ENCODE assay signal across 19 cellular contexts in the genomic region with DNA sequence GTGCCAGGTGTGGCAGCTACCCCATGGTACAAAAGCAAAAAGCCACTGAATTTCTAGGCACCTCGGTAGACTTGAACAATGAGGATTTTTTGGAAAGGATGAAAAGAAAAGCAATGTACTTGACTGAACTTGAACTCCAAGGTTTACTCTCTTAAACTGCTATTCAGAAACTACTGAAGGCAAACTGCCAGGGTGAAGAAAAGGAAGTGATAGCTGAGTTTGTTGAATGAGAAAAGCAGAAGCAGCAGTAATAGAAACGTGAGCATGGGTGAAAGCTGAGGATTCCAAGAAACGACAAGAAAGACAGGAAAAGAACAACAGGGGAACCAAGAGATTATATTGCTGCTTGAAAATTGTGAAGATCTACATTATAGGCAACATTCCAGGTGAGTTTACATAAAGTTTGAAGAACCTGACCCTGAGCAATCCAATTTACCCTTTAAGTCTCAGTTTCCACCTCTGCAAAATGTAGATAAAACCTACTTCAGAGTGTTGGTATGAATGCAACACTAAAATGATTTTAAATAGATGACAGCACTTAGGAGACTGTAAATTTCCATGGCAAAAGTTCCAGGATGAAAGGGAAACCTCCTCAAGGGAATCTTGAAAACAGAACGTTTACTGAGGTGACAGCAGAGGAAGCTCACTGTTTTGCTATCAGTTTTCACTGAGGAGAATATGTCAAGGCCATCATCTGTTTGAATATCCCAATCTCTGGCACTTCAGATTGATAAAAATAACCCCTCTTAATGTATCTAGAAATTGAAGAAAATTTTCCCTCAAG.
"Had no signal": no experiment of that assay in that cellular context is flagged by ENCODE, and none has a peak within 500 bp of the region (broad histone marks: within the 10 kb centered on the region; RNA-seq: fewer than 3 reads in every experiment).

No MANE protein-coding gene starts in this region.

- ATAC-seq: activated CD4-positive, CD25-positive, alpha-beta regulatory T cell treated with anti-CD3 and anti-CD28 coated beads, Interleukin-2, amount 50 U/mL, for 24 hours; left ventricle myocardium superior had no signal

- H3K9me3 ChIP-seq: uterus had no signal

- DNase-seq: activated CD4-positive, alpha-beta T cell treated with anti-CD3 and anti-CD28 coated beads, Interleukin-2, amount 50 U/mL, for 1 hour; activated naive CD8-positive, alpha-beta T cell treated with anti-CD3 and anti-CD28 coated beads for 36 hours; amygdala; cerebellar nuclear complex; effector CD8-positive, alpha-beta T cell; foreskin fibroblast; hypothalamus; kidney; left ventricle myocardium superior; occipital lobe; stimulated activated CD4-positive, alpha-beta T cell treated with anti-CD3 and anti-CD28 coated beads, Interleukin-15, amount 100 ng/mL, for 24 hours; stimulated activated CD4-positive, alpha-beta T cell treated with anti-CD3 and anti-CD28 coated beads, Interleukin-4, amount 100 ng/mL, for 1 hour; stimulated activated naive CD4-positive, alpha-beta T cell treated with Interleukin-2 at 50 U/mL for 16 hours; substantia nigra; uterus had no signal

- H3K36me3 ChIP-seq: right atrium auricular region, tibial nerve, uterus had no signal

- H3K27ac ChIP-seq: right atrium auricular region, skin epidermis, tibial nerve, uterus had no signal

- H3K27me3 ChIP-seq: right atrium auricular region, tibial nerve, uterus had no signal

- H3K4me3 ChIP-seq: right atrium auricular region, skin epidermis, tibial nerve, uterus had no signal
